Comparison of ENCODE assay signal across 29 cellular contexts in genomic region chrX:49661881-49662280, GRCh38. TPM values are rescaled to one million over a fixed set of nuclear protein-coding genes. Genes with fewer than 3 reads are reported as not detected.
"Had no signal": no experiment of that assay in that cellular context is flagged by ENCODE, and none has a peak within 500 bp of the region (broad histone marks: within the 10 kb centered on the region; RNA-seq: fewer than 3 reads in every experiment).

No MANE protein-coding gene starts in this region.

- ATAC-seq: stimulated activated effector memory CD8-positive, alpha-beta T cell treated with anti-CD3 and anti-CD28 coated beads, Interleukin-12 subunit alpha, Interleukin-12 subunit beta, amount 100 ng/mL, for 72 hours; stimulated activated memory B cell treated with anti-CD40 and anti-IgM and Interleukin-4, amounts not matched to agents 10 μg/mL and 1 μg/mL and 100 μg/mL, for 72 hours; stimulated activated naive B cell treated with anti-CD40 and anti-IgM and Interleukin-4, amounts not matched to agents 10 μg/mL and 1 μg/mL and 100 μg/mL, for 72 hours; stimulated activated naive CD8-positive, alpha-beta T cell treated with anti-CD3 and anti-CD28 coated beads, Interleukin-15, amount 100 ng/mL, for 72 hours; stimulated activated naive CD8-positive, alpha-beta T cell treated with anti-CD3 and anti-CD28 coated beads, Interleukin-15, Interleukin-2, amounts not matched to agents 100 U/mL and 50 U/mL, for 24 hours; upper lobe of right lung had no signal

- DNase-seq: stimulated activated CD4-positive, alpha-beta T cell treated with anti-CD3 and anti-CD28 coated beads, Interleukin-2, amount 100 ng/mL, for 48 hours; stimulated activated CD4-positive, alpha-beta T cell treated with anti-CD3 and anti-CD28 coated beads, Interleukin-4, amount 100 ng/mL, for 1 hour; stimulated activated CD4-positive, alpha-beta T cell treated with anti-CD3 and anti-CD28 coated beads, Interleukin-4, amount 100 ng/mL, for 24 hours; stimulated activated CD4-positive, alpha-beta T cell treated with anti-CD3 and anti-CD28 coated beads, Interleukin-4, amount 100 ng/mL, for 4 hours; stimulated activated CD8-positive, alpha-beta memory T cell treated with anti-CD3 and anti-CD28 coated beads, Interleukin-4, amount 100 ng/mL, for 48 hours; stimulated activated naive B cell treated with anti-CD40 and anti-IgM and Interleukin-4, amounts not matched to agents 10 μg/mL and 1 μg/mL and 100 μg/mL, for 72 hours; stimulated activated naive CD4-positive, alpha-beta T cell; stimulated activated naive CD4-positive, alpha-beta T cell treated with Interleukin-2 at 50 U/mL for 16 hours; stimulated activated naive CD8-positive, alpha-beta T cell treated with anti-CD3 and anti-CD28 coated beads, Interleukin-15, amount 100 ng/mL, for 72 hours; stimulated activated naive CD8-positive, alpha-beta T cell treated with anti-CD3 and anti-CD28 coated beads, Interleukin-15, Interleukin-2, amounts not matched to agents 100 U/mL and 50 U/mL, for 24 hours; stomach; substantia nigra; testis; thyroid gland; tibial artery; transverse colon; trophoblast cell; upper lobe of left lung; upper lobe of right lung; uterus had no signal

- H3K4me1 ChIP-seq: stomach, suprapubic skin, testis, thyroid gland, tibial artery, tibial nerve, transverse colon, upper lobe of left lung, upper lobe of right lung, uterus, vagina had no signal

- H3K27me3 ChIP-seq: stomach, suprapubic skin, testis, thyroid gland, tibial artery, transverse colon, upper lobe of left lung, upper lobe of right lung, uterus, vagina had no signal

- H3K36me3 ChIP-seq: stomach, suprapubic skin, thoracic aorta, thyroid gland, tibial artery, tibial nerve, transverse colon, upper lobe of left lung, upper lobe of right lung, uterus, vagina had no signal

- H3K9me3 ChIP-seq: suprapubic skin, testis, thoracic aorta, thyroid gland, tibial artery, tibial nerve, transverse colon, upper lobe of right lung, uterus, vagina had no signal

- H3K27ac ChIP-seq: stomach, suprapubic skin, testis, thoracic aorta, thyroid gland, tibial artery, tibial nerve, transverse colon, upper lobe of left lung, upper lobe of right lung, uterus, vagina had no signal

- H3K4me3 ChIP-seq: stomach, suprapubic skin, testis, thoracic aorta, thyroid gland, tibial artery, tibial nerve, transverse colon, upper lobe of left lung, upper lobe of right lung, uterus, vagina had no signal

RNA-seq across cellular contexts. Expression of gene PAGE1, which starts 33.9 kb away (rescaled TPM):
- total RNA-seq: stomach, suprapubic skin, thoracic aorta, thyroid gland, tibial nerve, transverse colon, upper lobe of left lung, upper lobe of right lung, ureter, urinary bladder, uterus, vagina had no signal
- polyA plus RNA-seq: stomach, thymus, urinary bladder had no signal
